1 cellular context compared by ENCODE assay signal in the genomic region with DNA sequence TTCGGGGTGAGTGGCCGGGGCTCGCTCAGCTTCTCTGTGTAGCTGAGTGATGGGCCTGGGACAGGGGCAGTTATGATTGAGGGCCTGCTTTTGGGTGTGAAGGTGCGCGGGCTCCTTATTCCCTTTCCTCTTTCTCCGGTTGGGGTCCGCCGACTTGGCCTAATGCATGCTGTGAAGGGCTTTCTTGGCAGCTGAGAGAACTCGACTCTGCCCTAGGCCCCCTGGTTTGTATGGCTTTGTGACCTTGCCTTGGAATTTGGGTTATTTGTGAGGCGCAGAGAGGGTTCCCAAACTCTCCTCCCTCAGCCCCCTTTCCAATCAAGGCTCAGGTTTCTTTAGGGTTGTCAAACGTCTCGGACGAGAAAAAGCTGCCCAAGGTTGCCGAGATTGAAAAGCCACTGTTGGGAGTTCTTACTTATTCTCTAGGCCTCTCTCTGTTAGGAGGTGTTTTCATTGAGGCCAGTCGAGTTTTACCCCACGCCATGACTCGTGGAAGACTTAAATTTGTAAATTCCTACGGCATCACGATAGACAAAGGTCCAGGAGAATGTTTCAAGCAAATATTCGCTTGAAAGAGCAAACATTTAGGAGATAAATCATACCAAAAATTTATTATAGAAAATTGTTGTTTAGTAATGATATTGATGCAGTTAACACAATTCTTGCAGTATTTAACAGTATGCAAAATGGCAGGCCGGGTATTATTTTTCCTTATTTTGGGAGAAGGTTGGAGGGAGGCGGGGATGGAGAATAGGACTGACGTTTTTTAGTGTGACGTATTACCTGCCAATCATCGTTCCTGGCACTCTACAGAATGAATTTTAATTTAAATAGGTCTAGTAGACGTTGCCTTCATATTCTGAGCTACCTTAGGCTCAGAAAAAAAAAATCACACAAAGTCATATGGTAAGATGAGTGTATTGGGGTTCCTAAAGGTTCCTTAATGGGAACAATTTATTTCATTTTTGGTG.
TF ChIP-seq lines count a peak whose summit lies in the region.

No MANE protein-coding gene starts in this region.

TF ChIP-seq in SK-N-SH treated with all-trans-retinoic acid at 6 μM for 48 hours, 23 proteins besides CTCF, POLR2A, EP300 and RAD21 (continued from another document):
- TF ChIP-seq, protein P1, sequence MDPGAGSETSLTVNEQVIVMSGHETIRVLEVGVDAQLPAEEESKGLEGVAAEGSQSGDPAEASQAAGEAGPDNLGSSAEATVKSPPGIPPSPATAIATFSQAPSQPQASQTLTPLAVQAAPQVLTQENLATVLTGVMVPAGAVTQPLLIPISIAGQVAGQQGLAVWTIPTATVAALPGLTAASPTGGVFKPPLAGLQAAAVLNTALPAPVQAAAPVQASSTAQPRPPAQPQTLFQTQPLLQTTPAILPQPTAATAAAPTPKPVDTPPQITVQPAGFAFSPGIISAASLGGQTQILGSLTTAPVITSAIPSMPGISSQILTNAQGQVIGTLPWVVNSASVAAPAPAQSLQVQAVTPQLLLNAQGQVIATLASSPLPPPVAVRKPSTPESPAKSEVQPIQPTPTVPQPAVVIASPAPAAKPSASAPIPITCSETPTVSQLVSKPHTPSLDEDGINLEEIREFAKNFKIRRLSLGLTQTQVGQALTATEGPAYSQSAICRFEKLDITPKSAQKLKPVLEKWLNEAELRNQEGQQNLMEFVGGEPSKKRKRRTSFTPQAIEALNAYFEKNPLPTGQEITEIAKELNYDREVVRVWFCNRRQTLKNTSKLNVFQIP (CRISPR knock-in tag; IDR thresholded peaks at IDR 0.05; ENCODE audit: borderline replicate concordance, low read depth) = no peak
- TF ChIP-seq ZNF70 (CRISPR knock-in tag; IDR thresholded peaks at IDR 0.05) (no peak), GLIS3 (CRISPR knock-in tag; IDR thresholded peaks at IDR 0.05) (no peak)
